In the genomic region with DNA sequence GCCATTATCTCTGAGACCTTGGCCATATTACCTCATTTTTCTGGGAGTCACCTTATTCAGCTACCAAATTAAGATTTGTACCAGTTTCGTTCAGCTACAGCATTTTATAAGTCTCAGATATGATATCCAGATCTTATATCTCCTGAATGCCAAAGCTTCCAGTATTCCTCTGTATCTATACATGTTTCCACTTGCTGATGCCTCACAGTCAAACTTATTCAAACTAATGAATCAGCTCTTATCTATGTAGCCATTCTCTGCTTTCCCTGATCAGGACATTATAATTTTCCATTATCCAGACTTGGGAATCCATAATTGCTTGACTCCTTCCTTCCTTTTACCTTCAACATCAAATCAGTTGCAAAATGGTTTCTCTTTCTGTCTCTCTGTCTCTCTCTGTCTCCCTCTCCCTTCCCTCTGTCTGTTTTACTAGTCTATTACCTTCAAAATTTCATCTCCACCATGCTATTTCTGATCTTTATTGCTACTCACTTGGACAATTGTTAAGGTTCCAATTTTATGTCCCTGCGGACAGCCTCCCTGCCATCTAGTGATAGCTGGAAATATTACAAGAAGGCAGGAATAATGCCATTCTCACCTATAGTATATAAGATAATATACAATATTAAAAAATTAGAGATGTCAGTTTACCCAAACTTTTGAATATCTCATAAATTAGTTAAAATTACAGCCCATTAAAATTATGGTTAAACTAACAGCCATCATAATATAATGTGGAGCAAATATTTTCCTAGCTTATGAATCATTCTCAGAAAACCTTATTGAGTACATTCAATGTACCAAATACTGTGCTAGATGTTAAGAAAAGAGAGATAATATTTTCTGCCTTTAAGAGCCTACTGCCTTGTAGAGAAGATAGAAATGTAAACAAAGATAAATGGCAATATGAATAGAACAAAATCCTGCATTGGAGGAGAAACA, we compare ENCODE assay signal across 16 cellular contexts.
DNase-seq lines count a peak whose midpoint lies in the region; ATAC-seq and TF ChIP-seq lines count a peak whose summit lies in the region.
"Had no signal": no experiment of that assay in that cellular context is flagged by ENCODE, and none has a peak within 500 bp of the region (broad histone marks: within the 10 kb centered on the region; RNA-seq: fewer than 3 reads in every experiment).

No MANE protein-coding gene starts in this region.

- DNase-seq in NCI-H1092 treated with DMSO at 0.1 percent for 48 hours (lab: John Stamatoyannopoulos, UW) (peak; percentile 25), NCI-H1092 (lab: John Stamatoyannopoulos, UW) (no peak), HuH-7.5 (ENCODE audit: low spot score) (peak; percentile 5), WERI-Rb-1 (no peak), kidney epithelial cell (ENCODE audit: low read depth) (no peak), left lobe of liver (ENCODE audit: low spot score) (no peak)
- no peak for DNase-seq in CD4-positive, alpha-beta T cell
- DNase-seq: activated CD4-positive, alpha-beta T cell treated with anti-CD3 and anti-CD28 coated beads for 1 hour; cortex of kidney; DMS79 treated with DMSO at 0.1 percent for 48 hours; immature natural killer cell; NCI-H2029; tibial artery had no signal

- H3K36me3 Mint-ChIP-seq in CD4-positive, alpha-beta T cell (ENCODE audit: low read depth) = no peaks in the 10 kb centered on the region
- H3K36me3 Mint-ChIP-seq: immature natural killer cell, mesothelial cell of epicardium had no signal

- H3K36me3 ChIP-seq in WERI-Rb-1 = no peaks in the 10 kb centered on the region
- H3K36me3 ChIP-seq in kidney epithelial cell (ENCODE audit: control insufficient read depth, insufficient read depth, low read length) = no peaks in the 10 kb centered on the region
- H3K36me3 ChIP-seq: tibial artery had no signal

- H3K4me3 ChIP-seq in WERI-Rb-1 (ENCODE audit: low read depth, low read length) (no peak overlapping the region), kidney epithelial cell (ENCODE audit: low read depth, low read length) (no peak overlapping the region)
- H3K4me3 ChIP-seq: tibial artery had no signal

- no peaks in the 10 kb centered on the region for H3K9me3 Mint-ChIP-seq in CD4-positive, alpha-beta T cell
- H3K9me3 Mint-ChIP-seq: mesothelial cell of epicardium had no signal

- no peaks in the 10 kb centered on the region for H3K9me3 ChIP-seq in WERI-Rb-1 (ENCODE audit: severe bottlenecking)
- H3K9me3 ChIP-seq in CD4-positive, alpha-beta T cell (ENCODE audit: control insufficient read depth, low read length) = no peaks in the 10 kb centered on the region
- H3K9me3 ChIP-seq: tibial artery had no signal

- no peak for ATAC-seq in CD4-positive, alpha-beta T cell (ENCODE audit: poor library complexity)
- ATAC-seq in left lobe of liver (no peak), GM21381 (IDR thresholded peaks at IDR 0.05; ENCODE audit: unreplicated experiment) (no peak)

- no peak overlapping the region for H3K27ac ChIP-seq in WERI-Rb-1
- no peak overlapping the region for H3K27ac ChIP-seq in CD4-positive, alpha-beta T cell (ENCODE audit: low read depth, low read length)
- H3K27ac ChIP-seq: parathyroid adenoma, tibial artery had no signal

- no peak overlapping the region for H3K27ac Mint-ChIP-seq in CD4-positive, alpha-beta T cell
- H3K27ac Mint-ChIP-seq: immature natural killer cell, mesothelial cell of epicardium had no signal

- H3K27me3 Mint-ChIP-seq in CD4-positive, alpha-beta T cell = no peaks in the 10 kb centered on the region

- TF ChIP-seq CTCF in WERI-Rb-1 (IDR thresholded peaks at IDR 0.05; ENCODE audit: low read depth, low read length) = 0 out of 2 replicates have a peak, but pooled peaks have one; percentile 15
- TF ChIP-seq CTCF in kidney epithelial cell (IDR thresholded peaks at IDR 0.05; ENCODE audit: insufficient read depth, low read length, poor library complexity, severe bottlenecking) = peak; percentile 45
- TF ChIP-seq CTCF in CD4-positive, alpha-beta T cell (IDR thresholded peaks at IDR 0.05) = no peak

- no peak overlapping the region for H3K4me3 Mint-ChIP-seq in CD4-positive, alpha-beta T cell
- H3K4me3 Mint-ChIP-seq: immature natural killer cell, mesothelial cell of epicardium had no signal

- H3K27me3 ChIP-seq in WERI-Rb-1 (ENCODE audit: insufficient read depth, low read depth, severe bottlenecking) (no peaks in the 10 kb centered on the region), kidney epithelial cell (ENCODE audit: control insufficient read depth, insufficient read depth, low read length) (no peaks in the 10 kb centered on the region)
- H3K27me3 ChIP-seq in CD4-positive, alpha-beta T cell (ENCODE audit: control insufficient read depth, insufficient read depth, low read length) = no peaks in the 10 kb centered on the region
- H3K27me3 ChIP-seq: tibial artery had no signal

- POLR2A ChIA-PET in CD4-positive, alpha-beta T cell (lab: Charles Lee) = no interaction called here

- no peaks in the 10 kb centered on the region for H3K4me1 Mint-ChIP-seq in CD4-positive, alpha-beta T cell (ENCODE audit: low read depth)
- H3K4me1 Mint-ChIP-seq: immature natural killer cell had no signal

- CTCF ChIA-PET in CD4-positive, alpha-beta T cell (lab: Charles Lee) = no interaction called here

- intact Hi-C loops in CD4-positive, alpha-beta T cell (cut with DNase I, micrococcal nuclease) = no loop called here

Comparison
In these comparisons a context has a peak if more than half of its experiments do, and no peak if none do; other contexts are left out.
1. DNase-seq: peak in NCI-H1092 treated with DMSO at 0.1 percent for 48 hours (single experiment) and HuH-7.5 (single experiment); none in NCI-H1092 (single experiment), WERI-Rb-1 (single experiment), kidney epithelial cell (single experiment), CD4-positive, alpha-beta T cell (0 of 10) and left lobe of liver (single experiment).